17 cellular contexts compared by ENCODE assay signal in genomic region chr12:82055391-82055790, GRCh38.
"Had no signal": no experiment of that assay in that cellular context is flagged by ENCODE, and none has a peak within 500 bp of the region (broad histone marks: within the 10 kb centered on the region; RNA-seq: fewer than 3 reads in every experiment).

No MANE protein-coding gene starts in this region.

- H3K9ac ChIP-seq: KMS-11 had no signal

- ATAC-seq: PC-3, WTC11 had no signal

- H3K27ac ChIP-seq: cardiac muscle cell, KMS-11 had no signal

- H3K4me2 ChIP-seq: KMS-11 had no signal

- H3K27me3 ChIP-seq: cardiac muscle cell had no signal

- DNase-seq: activated CD4-positive, CD25-positive, alpha-beta regulatory T cell treated with anti-CD3 and anti-CD28 coated beads, Interleukin-2, amount 50 U/mL, for 72 hours; activated gamma-delta T cell treated with Interleukin-2 at 50 U/mL for 16 hours; activated T-cell treated with anti-CD3 and anti-CD28 coated beads, Interleukin-2, amount 50 U/mL, for 4 hours; amygdala; cerebellar nuclear complex; NCI-H1092; NCI-H1417; NCI-H1930; NCI-H2171; NCI-H226; NCI-H69; PC-3; SHP77 treated with DMSO at 0.1 percent for 48 hours; T-helper 9 cell had no signal

- H3K36me3 ChIP-seq: cardiac muscle cell had no signal

- H3K4me3 ChIP-seq: cardiac muscle cell had no signal
